In genomic region chr3:111881480-111881879, GRCh38 we compare ENCODE assay signal across 29 cellular contexts.
"Had no signal": no experiment of that assay in that cellular context is flagged by ENCODE, and none has a peak within 500 bp of the region (broad histone marks: within the 10 kb centered on the region; RNA-seq: fewer than 3 reads in every experiment).

No MANE protein-coding gene starts in this region.

- H3K27ac ChIP-seq: PC-9, SJSA1 had no signal

- H3K4me3 ChIP-seq: PC-9, SJSA1 had no signal

- H3K4me2 ChIP-seq: PC-9, SK-N-SH had no signal

- H3K27me3 ChIP-seq: SJSA1 had no signal

- DNase-seq: Karpas-422, KG1, NCI-H1092, NCI-H1105, NCI-H1417 treated with DMSO at 0.1 percent for 48 hours, NCI-H146, NCI-H1694, NCI-H187, NCI-H1930, NCI-H2029 treated with DMSO at 0.1 percent for 48 hours, NCI-H2081 treated with DMSO at 0.1 percent for 48 hours, NCI-H2107, NCI-H2171, NCI-H226, NCI-H446 treated with DMSO at 0.1 percent for 48 hours, NCI-H510A, NCI-H524, NCI-H526, NCI-H69, NCI-H748 treated with DMSO at 0.1 percent for 48 hours, NCI-H82, PC-9, Right ventricle myocardium superior, RPMI8226, SHP77 treated with DMSO at 0.1 percent for 48 hours, SK-N-SH, SW 1271 had no signal

- ATAC-seq: Panc1 had no signal

- H3K9ac ChIP-seq: SK-N-SH had no signal

- H2AFZ ChIP-seq: PC-9 had no signal

- H3K4me1 ChIP-seq: SJSA1 had no signal

- H3K9me3 ChIP-seq: SK-N-SH had no signal
